In genomic region chr19:55632463-55632834, GRCh38 we compare ENCODE assay signal across 8 cellular contexts. TPM values are rescaled to one million over a fixed set of nuclear protein-coding genes. Genes with fewer than 3 reads are reported as not detected.
DNase-seq lines count a peak whose midpoint lies in the region; ATAC-seq and TF ChIP-seq lines count a peak whose summit lies in the region.

No MANE protein-coding gene starts in this region.

- H3K27ac Mint-ChIP-seq in T-helper 17 cell, result peak overlapping the region; percentile 91

- H3K27ac ChIP-seq in adrenal gland (peak overlapping the region in 1 of 5 donors; percentile 59), left ventricle myocardium inferior (replicated peaks) (peak overlapping the region; percentile 44)

- peaks cover 18 to 20% of the 10 kb centered on the region in 2 donors for H3K4me1 ChIP-seq in adrenal gland (replicated peaks in 1 of 2)
- peaks cover 38% of the 10 kb centered on the region for H3K4me1 ChIP-seq in left ventricle myocardium inferior

- peak overlapping the region; percentile 61 for H3K4me3 Mint-ChIP-seq in T-helper 17 cell

- H3K27me3 Mint-ChIP-seq in T-helper 17 cell, result no peaks in the 10 kb centered on the region

- H3K36me3 ChIP-seq in adrenal gland (replicated peaks in 1 of 2), result no peaks in the 10 kb centered on the region
- no peaks in the 10 kb centered on the region for H3K36me3 ChIP-seq in left ventricle myocardium inferior

- no peaks in the 10 kb centered on the region for H3K9me3 ChIP-seq in T-helper 17 cell (ENCODE audit: control insufficient read depth, low read length, poor library complexity, severe bottlenecking)
- no peaks in the 10 kb centered on the region for H3K9me3 ChIP-seq in adrenal gland (replicated peaks in 1 of 3)
- no peaks in the 10 kb centered on the region for H3K9me3 ChIP-seq in left ventricle myocardium inferior (replicated peaks)

- H3K4me1 Mint-ChIP-seq in T-helper 17 cell, result peaks cover 44% of the 10 kb centered on the region

- DNase-seq in GM13977 (ENCODE audit: low spot score), result no peak
- DNase-seq in NCI-H1930 (lab: John Stamatoyannopoulos, UW), result peak; percentile 82 to 93
- DNase-seq in T-helper 17 cell, result peak; percentile 59 to 88 (median 66)
- DNase-seq in adrenal gland, result peak; percentile 92 to 98 (median 95)
- DNase-seq in left ventricle myocardium inferior, result peak; percentile 44
- DNase-seq in retinal pigment epithelial cell (ENCODE audit: low read depth), result peak; percentile 77

- WGBS in adrenal gland, 4 donors, result 20 to 32% (median 29%) methylated on average over 3 of the region's 3 CpGs

- ATAC-seq in T-helper 17 cell (peak; percentile 58), GM19395 (IDR thresholded peaks at IDR 0.05; ENCODE audit: unreplicated experiment) (no peak), GM19463 (IDR thresholded peaks at IDR 0.05; ENCODE audit: unreplicated experiment) (no peak)

- peaks cover 15% of the 10 kb centered on the region for H3K36me3 Mint-ChIP-seq in T-helper 17 cell (ENCODE audit: low read depth)

- in situ Hi-C loops in GM13977 (cut with MboI; ENCODE audit: low pct_unique_long_range_greater_than_20kb, low sequenced_read_pairs, unreplicated experiment), result no loop called here

- H3K27me3 ChIP-seq in adrenal gland, result no peaks in the 10 kb centered on the region
- H3K27me3 ChIP-seq in left ventricle myocardium inferior (ENCODE audit: low read depth), result no peaks in the 10 kb centered on the region

- intact Hi-C loops in adrenal gland (cut with DNase I) (loop anchor here in 1 of 2 donors (5.0 kb wide), 1 partner anchor 115 kb away; no protein-coding TSS in a partner anchor), left ventricle myocardium inferior (cut with micrococcal nuclease) (no loop called here)

- TF ChIP-seq POLR2A in adrenal gland (IDR thresholded peaks at IDR 0.05), result no peak

- TF ChIP-seq CTCF in GM13977 (IDR thresholded peaks at IDR 0.05; ENCODE audit: extremely low read depth, insufficient read depth, missing control alignments) (peak; percentile 82), adrenal gland (IDR thresholded peaks at IDR 0.05) (peak; percentile 89 to 95 (median 92)), left ventricle myocardium inferior (IDR thresholded peaks at IDR 0.05; ENCODE audit: borderline replicate concordance) (peak; percentile 88), retinal pigment epithelial cell (conservative IDR thresholded peaks at IDR 0.05; ENCODE audit: low read depth, low read length) (peak; percentile 82)

- H3K4me3 ChIP-seq in adrenal gland (no peak overlapping the region), left ventricle myocardium inferior (no peak overlapping the region), retinal pigment epithelial cell (ENCODE audit: low read length) (no peak overlapping the region)

RNA-seq across cellular contexts. Expression of gene ZNF784, which starts 8.1 kb away (rescaled TPM):
- 10 to 100 TPM; 11.3 to 13.8 TPM for total RNA-seq in T-helper 17 cell
- 10 to 100 TPM in 3 of 8 donors, 1 to 10 TPM in 5; 8.3 to 16.3 (median 9.8) TPM for total RNA-seq in adrenal gland
- 10 to 100 TPM in 1 of 3 donors, 1 to 10 TPM in 2; 3.5 to 13.6 (median 8.3) TPM for polyA plus RNA-seq in adrenal gland
- total RNA-seq in left ventricle myocardium inferior, result 13.2 TPM

RNA-seq across cellular contexts. Expression of gene ZNF580, which starts 8.4 kb away (rescaled TPM):
- 10 to 100 TPM; 40.3 to 41.8 TPM for total RNA-seq in T-helper 17 cell
- 10 to 100 TPM; 23.3 to 68.7 (median 46.0) TPM for total RNA-seq in adrenal gland
- polyA plus RNA-seq in adrenal gland, result 100 to 1,000 TPM in 1 of 3 donors, 10 to 100 TPM in 2; 16.6 to 101 (median 97.5) TPM
- 11.8 TPM for total RNA-seq in left ventricle myocardium inferior

RNA-seq across cellular contexts. Expression of gene ZNF581, which starts 11.0 kb away (rescaled TPM):
- total RNA-seq in T-helper 17 cell (10 to 100 TPM; 24.7 to 26.3 TPM), adrenal gland (10 to 100 TPM; 16.8 to 55.7 (median 23.7) TPM), left ventricle myocardium inferior (7.1 TPM)
- 10 to 100 TPM in 2 of 3 donors, 1 to 10 TPM in 1; 8.7 to 23.3 (median 22.4) TPM for polyA plus RNA-seq in adrenal gland

RNA-seq across cellular contexts. Expression of gene CCDC106, which starts 15.6 kb away (rescaled TPM):
- total RNA-seq in T-helper 17 cell (1 to 10 TPM; 1.1 to 1.6 TPM), adrenal gland (10 to 100 TPM; 22.1 to 42.8 (median 27.9) TPM), left ventricle myocardium inferior (14.6 TPM)
- polyA plus RNA-seq in adrenal gland, result 10 to 100 TPM; 14.8 to 63.8 (median 42.8) TPM

RNA-seq across cellular contexts. Expression of gene U2AF2, which starts 22.4 kb away (rescaled TPM):
- 100 to 1,000 TPM; 248 to 258 TPM for total RNA-seq in T-helper 17 cell
- total RNA-seq in adrenal gland, result 100 to 1,000 TPM in 6 of 8 donors, 10 to 100 TPM in 2; 76.0 to 178 (median 122) TPM
- 100 to 1,000 TPM in 1 of 3 donors, 10 to 100 TPM in 2; 58.9 to 243 (median 85.3) TPM for polyA plus RNA-seq in adrenal gland
- 74.0 TPM for total RNA-seq in left ventricle myocardium inferior
